ENCODE assay signal across 18 cellular contexts in the genomic region with DNA sequence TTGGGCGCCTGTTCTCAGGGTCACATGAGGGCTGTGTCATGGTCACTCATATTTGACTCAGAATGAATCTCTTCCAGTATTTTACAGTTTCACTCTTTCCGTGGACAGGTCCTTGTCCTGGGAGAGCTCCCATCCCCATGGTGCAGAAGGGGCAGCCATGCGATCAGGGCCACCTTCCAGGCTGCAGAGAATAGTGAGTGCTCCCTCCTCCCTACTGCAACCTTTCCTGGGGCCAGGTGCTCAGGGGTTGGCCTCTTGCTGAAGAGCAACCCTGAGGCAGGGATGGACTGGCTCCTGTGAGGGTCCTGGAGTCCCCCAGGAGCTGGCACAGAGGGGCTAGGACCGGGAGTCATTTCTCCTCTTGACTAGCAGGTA.
DNase-seq lines count a peak whose midpoint lies in the region; ATAC-seq and TF ChIP-seq lines count a peak whose summit lies in the region.
"Had no signal": no experiment of that assay in that cellular context is flagged by ENCODE, and none has a peak within 500 bp of the region (broad histone marks: within the 10 kb centered on the region; RNA-seq: fewer than 3 reads in every experiment).

No MANE protein-coding gene starts in this region.

- H3K27ac ChIP-seq in SK-N-SH (ENCODE audit: low read depth in 2 of 2, low read length in 1 of 2), result peak overlapping the region in 1 of 2 experiments; percentile 80; a peak in 2 of 4 replicates
- peak overlapping the region in 3 of 5 donors; percentile 76 to 84 (median 81) for H3K27ac ChIP-seq in adrenal gland
- peak overlapping the region; percentile 94 for H3K27ac ChIP-seq in iPS-20b (ENCODE audit: low read length)
- peak overlapping the region; percentile 66 for H3K27ac ChIP-seq in skeletal muscle tissue (ENCODE audit: low read depth, low read length)
- H3K27ac ChIP-seq: 22Rv1, GM23248 had no signal

- H3K36me3 Mint-ChIP-seq in T-helper 2 cell treated with Interferon-gamma antibody and Interleukin-4, amounts not matched to agents 5 μg/mL and 100 μg/mL, for 36 hours (ENCODE audit: low read depth), result no peaks in the 10 kb centered on the region
- peaks cover 5% of the 10 kb centered on the region for H3K36me3 Mint-ChIP-seq in activated T-cell treated with anti-CD3 and anti-CD28 coated beads, Interleukin-2, amount 50 U/mL, for 24 hours (ENCODE audit: low read depth)

- peaks cover 6 to 27% of the 10 kb centered on the region in 2 experiments; a peak in 2 of 4 replicates for H3K4me1 ChIP-seq in SK-N-SH (ENCODE audit: control insufficient read depth in 1 of 2, insufficient read depth in 2 of 2, low read depth in 1 of 2, low read length in 1 of 2)
- H3K4me1 ChIP-seq in adrenal gland (replicated peaks in 1 of 2), result peaks cover 13 to 15% of the 10 kb centered on the region in 2 donors
- H3K4me1 ChIP-seq in iPS-20b (ENCODE audit: insufficient read depth, low read length), result peaks cover 22% of the 10 kb centered on the region; the same call in 1 of the 2 replicates
- peaks cover 46 to 59% (median 50%) of the 10 kb centered on the region in 3 donors for H3K4me1 ChIP-seq in skeletal muscle tissue (ENCODE audit: control insufficient read depth in 3 of 3, insufficient read depth in 3 of 3, low read length in 3 of 3)

- no peak for TF ChIP-seq RAD21 in SK-N-SH (IDR thresholded peaks at IDR 0.05; ENCODE audit: low read length)

- no peak overlapping the region for H3K27ac Mint-ChIP-seq in T-helper 2 cell treated with Interferon-gamma antibody and Interleukin-4, amounts not matched to agents 5 μg/mL and 100 μg/mL, for 36 hours
- H3K27ac Mint-ChIP-seq in activated T-cell treated with anti-CD3 and anti-CD28 coated beads, Interleukin-2, amount 50 U/mL, for 24 hours, result no peak overlapping the region
- H3K27ac Mint-ChIP-seq: CD8-positive, alpha-beta T cell; dendritic cell treated with granulocyte-macrophage colony-stimulating factor and Interleukin-4, amounts not matched to agents 40 ng/mL and 50 ng/mL, for 4 days; naive thymus-derived CD4-positive, alpha-beta T cell; T-cell had no signal

- no peak for TF ChIP-seq EP300 in SK-N-SH (IDR thresholded peaks at IDR 0.05; ENCODE audit: borderline replicate concordance in 1 of 2, low read depth in 1 of 2, low read length in 1 of 2)

- H3K79me2 ChIP-seq in SK-N-SH (ENCODE audit: insufficient read depth), result no peaks in the 10 kb centered on the region

- H3K27me3 Mint-ChIP-seq in T-helper 2 cell treated with Interferon-gamma antibody and Interleukin-4, amounts not matched to agents 5 μg/mL and 100 μg/mL, for 36 hours (ENCODE audit: low read depth), result peaks cover 8% of the 10 kb centered on the region
- no peaks in the 10 kb centered on the region for H3K27me3 Mint-ChIP-seq in activated T-cell treated with anti-CD3 and anti-CD28 coated beads, Interleukin-2, amount 50 U/mL, for 24 hours

- POLR2A ChIA-PET in SK-N-SH (lab: Yijun Ruan, JAX), result interaction anchor here (0.7 kb wide), 1 partner anchor 71 kb away, joined by 3 read pairs; no protein-coding TSS in a partner anchor

- H3K9me3 ChIP-seq in SK-N-SH (no peaks in the 10 kb centered on the region), adrenal gland (replicated peaks in 1 of 3) (no peaks in the 10 kb centered on the region), iPS-20b (ENCODE audit: insufficient read depth, low read depth, low read length) (no peaks in the 10 kb centered on the region), skeletal muscle tissue (ENCODE audit: control insufficient read depth in 3 of 3, low read length in 3 of 3) (no peaks in the 10 kb centered on the region)

- TF ChIP-seq CTCF in SK-N-SH (IDR thresholded peaks at IDR 0.05), result no peak
- no peak for TF ChIP-seq CTCF in adrenal gland (IDR thresholded peaks at IDR 0.05)

- H3K9me2 ChIP-seq in SK-N-SH, result no peaks in the 10 kb centered on the region

- H3K9me3 Mint-ChIP-seq in T-helper 2 cell treated with Interferon-gamma antibody and Interleukin-4, amounts not matched to agents 5 μg/mL and 100 μg/mL, for 36 hours, result no peaks in the 10 kb centered on the region
- peaks cover 7% of the 10 kb centered on the region for H3K9me3 Mint-ChIP-seq in activated T-cell treated with anti-CD3 and anti-CD28 coated beads, Interleukin-2, amount 50 U/mL, for 24 hours
- H3K9me3 Mint-ChIP-seq: CD8-positive, alpha-beta T cell had no signal

- H3K4me2 ChIP-seq in SK-N-SH, result peak overlapping the region; percentile 15; the same call in 1 of the 2 replicates

- no peak for DNase-seq in SK-N-SH
- DNase-seq in adrenal gland, result no peak
- no peak for DNase-seq in T-helper 2 cell treated with Interferon-gamma antibody and Interleukin-4, amounts not matched to agents 5 μg/mL and 100 μg/mL, for 36 hours (ENCODE audit: low spot score)
- no peak for DNase-seq in activated CD4-positive, alpha-beta T cell treated with anti-CD3 and anti-CD28 coated beads for 48 hours
- no peak for DNase-seq in activated T-cell treated with anti-CD3 and anti-CD28 coated beads, Interleukin-2, amount 50 U/mL, for 24 hours
- DNase-seq: activated CD4-positive, alpha-beta T cell treated with anti-CD3 and anti-CD28 coated beads for 4 hours; activated naive CD4-positive, alpha-beta T cell treated with Interleukin-2 at 50 U/mL for 16 hours; activated T-cell treated with anti-CD3 and anti-CD28 coated beads, Interleukin-2, amount 50 U/mL, for 48 hours; CD8-positive, alpha-beta T cell; naive thymus-derived CD4-positive, alpha-beta T cell; T-cell had no signal

- H4K20me1 ChIP-seq in SK-N-SH (ENCODE audit: insufficient read depth), result no peaks in the 10 kb centered on the region

- no peak overlapping the region for H2AFZ ChIP-seq in SK-N-SH (ENCODE audit: low read depth)
- H2AFZ ChIP-seq: GM23248 had no signal

- H3K9ac ChIP-seq in SK-N-SH (no peak overlapping the region), iPS-20b (ENCODE audit: low read depth, low read length) (peak overlapping the region; percentile 73; the same call in 1 of the 2 replicates), skeletal muscle tissue (ENCODE audit: low read depth in 1 of 3, low read length in 3 of 3) (peak overlapping the region in 1 of 3 donors; percentile 84)
- H3K9ac ChIP-seq: GM23248 had no signal

- intact Hi-C loops in adrenal gland (cut with DNase I), result no loop called here

- 70% methylated on average over 3 of the region's 4 CpGs for WGBS in SK-N-SH (ENCODE audit: low lambda C conversion rate)
- 38 to 53% (median 44%) methylated on average over 3 to 4 of the region's 4 CpGs for WGBS in adrenal gland, 4 donors

- H3K4me3 ChIP-seq in SK-N-SH (ENCODE audit: low read depth in 2 of 2, low read length in 1 of 2) (no peak overlapping the region), adrenal gland (no peak overlapping the region), iPS-20b (ENCODE audit: low read length) (peak overlapping the region; percentile 46), skeletal muscle tissue (ENCODE audit: low read length in 3 of 3) (peak overlapping the region in 1 of 3 donors; percentile 2)
- H3K4me3 ChIP-seq: GM23248 had no signal

- CTCF ChIA-PET in SK-N-SH (lab: Yijun Ruan, JAX), result interaction anchor here (0.6 to 3.0 kb wide), 8 partner anchors 12 to 289 kb away, joined by 3 to 9 read pairs (median 3); a partner anchor contains a TSS

- H3K4me3 Mint-ChIP-seq in T-helper 2 cell treated with Interferon-gamma antibody and Interleukin-4, amounts not matched to agents 5 μg/mL and 100 μg/mL, for 36 hours, result no peak overlapping the region
- H3K4me3 Mint-ChIP-seq in activated T-cell treated with anti-CD3 and anti-CD28 coated beads, Interleukin-2, amount 50 U/mL, for 24 hours, result no peak overlapping the region
- H3K4me3 Mint-ChIP-seq: CD8-positive, alpha-beta T cell; dendritic cell treated with granulocyte-macrophage colony-stimulating factor and Interleukin-4, amounts not matched to agents 40 ng/mL and 50 ng/mL, for 4 days; naive thymus-derived CD4-positive, alpha-beta T cell; T-cell had no signal

- no peaks in the 10 kb centered on the region for H3K4me1 Mint-ChIP-seq in T-helper 2 cell treated with Interferon-gamma antibody and Interleukin-4, amounts not matched to agents 5 μg/mL and 100 μg/mL, for 36 hours (ENCODE audit: low read depth)
- H3K4me1 Mint-ChIP-seq in activated T-cell treated with anti-CD3 and anti-CD28 coated beads, Interleukin-2, amount 50 U/mL, for 24 hours (ENCODE audit: low read depth), result no peaks in the 10 kb centered on the region
- H3K4me1 Mint-ChIP-seq: T-cell had no signal

- H3K27me3 ChIP-seq in SK-N-SH (ENCODE audit: insufficient read depth) (no peaks in the 10 kb centered on the region), adrenal gland (no peaks in the 10 kb centered on the region), iPS-20b (ENCODE audit: insufficient read depth, low read length) (no peaks in the 10 kb centered on the region), skeletal muscle tissue (ENCODE audit: control insufficient read depth in 3 of 3, insufficient read depth in 3 of 3, low read length in 3 of 3) (no peaks in the 10 kb centered on the region)
- H3K27me3 ChIP-seq: upper lobe of left lung had no signal

- no peaks in the 10 kb centered on the region for H3F3A ChIP-seq in SK-N-SH (replicated peaks; ENCODE audit: insufficient read depth)

- no peak for TF ChIP-seq POLR2A in adrenal gland (IDR thresholded peaks at IDR 0.05)

- H3K36me3 ChIP-seq in SK-N-SH (replicated peaks in 1 of 2; ENCODE audit: control insufficient read depth in 1 of 2, insufficient read depth in 2 of 2, low read length in 1 of 2), result no peaks in the 10 kb centered on the region
- H3K36me3 ChIP-seq in adrenal gland (replicated peaks in 1 of 2), result no peaks in the 10 kb centered on the region
- no peaks in the 10 kb centered on the region for H3K36me3 ChIP-seq in iPS-20b (ENCODE audit: insufficient read depth, low read depth, low read length)
- H3K36me3 ChIP-seq in skeletal muscle tissue (ENCODE audit: control insufficient read depth in 3 of 3, insufficient read depth in 3 of 3, low read length in 3 of 3), result peaks cover 27 to 54% (median 35%) of the 10 kb centered on the region in 3 donors
- H3K36me3 ChIP-seq: upper lobe of left lung had no signal

- no peak for ATAC-seq in SK-N-SH treated with all-trans-retinoic acid at 6 μM for 48 hours
- ATAC-seq: CD8-positive, alpha-beta T cell; naive thymus-derived CD4-positive, alpha-beta T cell; T-cell had no signal

TF ChIP-seq in SK-N-SH, 30 proteins besides CTCF, POLR2A, EP300 and RAD21 (continues in another document):
- no peak for TF ChIP-seq GATA2 (CRISPR knock-in tag; IDR thresholded peaks at IDR 0.05)
- no peak for TF ChIP-seq RXRA (IDR thresholded peaks at IDR 0.05; ENCODE audit: borderline replicate concordance, low read depth)
- TF ChIP-seq FOSL2 (IDR thresholded peaks at IDR 0.05; ENCODE audit: borderline replicate concordance, low read depth), result no peak
- TF ChIP-seq EZH2phosphoT487 (IDR thresholded peaks at IDR 0.05; ENCODE audit: borderline replicate concordance, low read depth), result no peak
- no peak for TF ChIP-seq FOXM1 (IDR thresholded peaks at IDR 0.05; ENCODE audit: low read depth)

TF ChIP-seq in SK-N-SH treated with all-trans-retinoic acid at 6 μM for 48 hours, 23 proteins besides CTCF, POLR2A, EP300 and RAD21 (continues in another document):
- TF ChIP-seq ZNF70 (CRISPR knock-in tag; IDR thresholded peaks at IDR 0.05), result no peak
- TF ChIP-seq PPARA (CRISPR knock-in tag; IDR thresholded peaks at IDR 0.05; ENCODE audit: borderline replicate concordance), result no peak
